8 cellular contexts compared by ENCODE assay signal in genomic region chr3:72665701-72666443, GRCh38.
DNase-seq lines count a peak whose midpoint lies in the region; ATAC-seq and TF ChIP-seq lines count a peak whose summit lies in the region.

No MANE protein-coding gene starts in this region.

- POLR2A ChIA-PET in naive thymus-derived CD8-positive, alpha-beta T cell (lab: Charles Lee), result interaction anchor here (0.6 to 2.8 kb wide), 5 partner anchors 15 to 710 kb away, joined by 3 to 40 read pairs (median 5); no protein-coding TSS in a partner anchor

- no peak overlapping the region for H3K27ac Mint-ChIP-seq in CD4-positive, CD25-positive, alpha-beta regulatory T cell
- no peak overlapping the region for H3K27ac Mint-ChIP-seq in naive thymus-derived CD8-positive, alpha-beta T cell

- H3K4me1 ChIP-seq in CD4-positive, CD25-positive, alpha-beta regulatory T cell (ENCODE audit: control insufficient read depth, insufficient read depth, low read length, poor library complexity, severe bottlenecking), result no peaks in the 10 kb centered on the region
- no peaks in the 10 kb centered on the region for H3K4me1 ChIP-seq in colonic mucosa
- H3K4me1 ChIP-seq in upper lobe of left lung, result peaks cover 0 to under 1% (median 0%) of the 10 kb centered on the region in 4 donors

- H3K9me3 Mint-ChIP-seq in CD4-positive, CD25-positive, alpha-beta regulatory T cell, result no peaks in the 10 kb centered on the region
- H3K9me3 Mint-ChIP-seq in naive thymus-derived CD8-positive, alpha-beta T cell, result no peaks in the 10 kb centered on the region

- H3K27me3 ChIP-seq in CD4-positive, CD25-positive, alpha-beta regulatory T cell (ENCODE audit: control insufficient read depth, insufficient read depth, low read length), result no peaks in the 10 kb centered on the region
- H3K27me3 ChIP-seq in colonic mucosa (no peaks in the 10 kb centered on the region), upper lobe of left lung (no peaks in the 10 kb centered on the region)

- no peaks in the 10 kb centered on the region for H3K27me3 Mint-ChIP-seq in CD4-positive, CD25-positive, alpha-beta regulatory T cell
- peaks cover 0 to 6% (median 0%) of the 10 kb centered on the region in 5 donors for H3K27me3 Mint-ChIP-seq in naive thymus-derived CD8-positive, alpha-beta T cell

- intact Hi-C loops in colonic mucosa (cut with DNase I), result loop anchor here (2.0 to 10.0 kb wide), 2 partner anchors 155 to 711 kb away; no protein-coding TSS in a partner anchor

- no peaks in the 10 kb centered on the region for H3K4me1 Mint-ChIP-seq in CD4-positive, CD25-positive, alpha-beta regulatory T cell
- no peaks in the 10 kb centered on the region for H3K4me1 Mint-ChIP-seq in naive thymus-derived CD8-positive, alpha-beta T cell

- H3K4me3 ChIP-seq in CD4-positive, CD25-positive, alpha-beta regulatory T cell (ENCODE audit: low read depth, low read length), result no peak overlapping the region
- H3K4me3 ChIP-seq in colonic mucosa (no peak overlapping the region), upper lobe of left lung (no peak overlapping the region)

- TF ChIP-seq CTCF in colonic mucosa (IDR thresholded peaks at IDR 0.05) (peak; percentile 51), upper lobe of left lung (IDR thresholded peaks at IDR 0.05) (peak in 5 of 6 experiments; percentile 24 to 60 (median 46))

- H3K9ac ChIP-seq in colonic mucosa (ENCODE audit: low read depth in 2 of 2, low read length in 2 of 2), result no peak overlapping the region

- no peak overlapping the region for H3K27ac ChIP-seq in CD4-positive, CD25-positive, alpha-beta regulatory T cell (ENCODE audit: insufficient read depth, low read length, poor library complexity, severe bottlenecking)
- no peak overlapping the region for H3K27ac ChIP-seq in colonic mucosa
- H3K27ac ChIP-seq in upper lobe of left lung, result no peak overlapping the region

- H3K4me3 Mint-ChIP-seq in CD4-positive, CD25-positive, alpha-beta regulatory T cell, result no peak overlapping the region
- H3K4me3 Mint-ChIP-seq in naive thymus-derived CD8-positive, alpha-beta T cell, result no peak overlapping the region

- no peaks in the 10 kb centered on the region for H3K36me3 ChIP-seq in CD4-positive, CD25-positive, alpha-beta regulatory T cell (ENCODE audit: control insufficient read depth, insufficient read depth, low read length)
- H3K36me3 ChIP-seq in colonic mucosa, result no peaks in the 10 kb centered on the region
- no peaks in the 10 kb centered on the region for H3K36me3 ChIP-seq in upper lobe of left lung

- DNase-seq in CD4-positive, CD25-positive, alpha-beta regulatory T cell, result peak; percentile 36 to 61 (median 58)
- DNase-seq in HT1080 (ENCODE audit: low read depth), result peak; percentile 24
- peak; percentile 30 for DNase-seq in activated CD4-positive, alpha-beta T cell treated with anti-CD3 and anti-CD28 coated beads for 1 hour
- DNase-seq in colonic mucosa, result peak; percentile 75
- peak; percentile 19 to 81 (median 60) for DNase-seq in naive thymus-derived CD8-positive, alpha-beta T cell
- peak in 1 of 2 donors; percentile 31 for DNase-seq in upper lobe of left lung
- DNase-seq in foreskin melanocyte, result no peak

- TF ChIP-seq POLR2A in upper lobe of left lung (IDR thresholded peaks at IDR 0.05), result no peak

- WGBS in upper lobe of left lung, 2 donors, result 71 to 82% methylated on average over 13 of the region's 13 CpGs

- ATAC-seq in CD4-positive, CD25-positive, alpha-beta regulatory T cell (ENCODE audit: low read depth in 2 of 2), result peak; percentile 28 to 43
- peak; percentile 49 to 70 for ATAC-seq in naive thymus-derived CD8-positive, alpha-beta T cell
- peak in 1 of 2 donors; percentile 29 for ATAC-seq in upper lobe of left lung (ENCODE audit: low FRiP score in 2 of 2)
- no peak for ATAC-seq in HG03432 (IDR thresholded peaks at IDR 0.05; ENCODE audit: unreplicated experiment)

- H3K36me3 Mint-ChIP-seq in CD4-positive, CD25-positive, alpha-beta regulatory T cell, result peaks cover under 1% of the 10 kb centered on the region
- no peaks in the 10 kb centered on the region for H3K36me3 Mint-ChIP-seq in naive thymus-derived CD8-positive, alpha-beta T cell

- H3K9me3 ChIP-seq in CD4-positive, CD25-positive, alpha-beta regulatory T cell (ENCODE audit: control insufficient read depth in 2 of 2, low read length in 2 of 2), result no peaks in the 10 kb centered on the region
- H3K9me3 ChIP-seq in colonic mucosa (no peaks in the 10 kb centered on the region), upper lobe of left lung (no peaks in the 10 kb centered on the region)

- TF ChIP-seq EP300 in upper lobe of left lung (IDR thresholded peaks at IDR 0.05), result no peak
